ENCODE assay signal across 1 cellular context in the genomic region with DNA sequence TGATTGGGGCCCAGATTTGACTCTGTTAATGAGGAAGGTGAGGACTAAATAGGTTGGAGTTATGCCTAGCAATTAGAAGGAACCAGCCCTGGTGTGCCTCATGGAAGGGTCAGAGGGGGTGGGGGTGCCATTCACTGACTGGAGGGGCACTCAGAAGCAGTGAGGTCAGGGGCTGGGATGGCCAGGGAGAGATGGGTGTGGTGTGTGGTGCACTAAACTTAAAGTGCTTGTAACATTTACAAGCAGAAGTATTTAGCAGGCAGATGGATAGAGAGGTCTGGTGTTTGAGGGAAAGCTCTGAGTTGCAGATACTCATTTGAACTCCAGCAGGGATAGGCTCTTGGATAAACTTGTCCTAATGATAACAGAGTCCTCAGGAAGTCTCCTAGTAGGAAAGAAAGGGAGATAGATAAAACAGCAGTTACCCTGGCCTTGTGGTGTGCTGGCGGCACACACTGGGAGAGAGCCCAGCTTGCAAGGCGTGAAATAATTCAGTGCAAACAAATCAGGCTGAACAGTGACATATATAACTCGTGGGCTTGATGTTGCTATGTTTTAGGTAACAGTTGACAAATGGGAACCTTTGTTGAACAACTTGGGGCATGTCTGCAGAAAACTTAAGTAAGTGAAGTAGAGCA.
TF ChIP-seq lines count a peak whose summit lies in the region.

No MANE protein-coding gene starts in this region.

TF ChIP-seq in IMR-90, 13 proteins besides CTCF, POLR2A, EP300 and RAD21:
- TF ChIP-seq RFX5 (IDR thresholded peaks at IDR 0.05; ENCODE audit: low read depth, low read length) (no peak), BHLHE40 (IDR thresholded peaks at IDR 0.05; ENCODE audit: low read depth, low read length) (no peak), MAFK (IDR thresholded peaks at IDR 0.05; ENCODE audit: low read depth, low read length) (no peak), MXI1 (IDR thresholded peaks at IDR 0.05; ENCODE audit: borderline replicate concordance, low read depth, low read length) (no peak), RCOR1 (IDR thresholded peaks at IDR 0.05; ENCODE audit: insufficient replicate concordance, low read length) (no peak), CEBPB (IDR thresholded peaks at IDR 0.05; ENCODE audit: low read depth, low read length) (no peak), MAZ (IDR thresholded peaks at IDR 0.05; ENCODE audit: borderline replicate concordance, low read depth, low read length) (no peak), SMC3 (IDR thresholded peaks at IDR 0.05; ENCODE audit: low read depth, low read length) (no peak), NFE2L2 (IDR thresholded peaks at IDR 0.05; ENCODE audit: low read depth, low read length) (no peak), CHD1 (IDR thresholded peaks at IDR 0.05; ENCODE audit: low read depth, low read length) (no peak), FOS (IDR thresholded peaks at IDR 0.05; ENCODE audit: low read depth, low read length) (no peak)
- TF ChIP-seq, protein P1, sequence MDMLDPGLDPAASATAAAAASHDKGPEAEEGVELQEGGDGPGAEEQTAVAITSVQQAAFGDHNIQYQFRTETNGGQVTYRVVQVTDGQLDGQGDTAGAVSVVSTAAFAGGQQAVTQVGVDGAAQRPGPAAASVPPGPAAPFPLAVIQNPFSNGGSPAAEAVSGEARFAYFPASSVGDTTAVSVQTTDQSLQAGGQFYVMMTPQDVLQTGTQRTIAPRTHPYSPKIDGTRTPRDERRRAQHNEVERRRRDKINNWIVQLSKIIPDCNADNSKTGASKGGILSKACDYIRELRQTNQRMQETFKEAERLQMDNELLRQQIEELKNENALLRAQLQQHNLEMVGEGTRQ (IDR thresholded peaks at IDR 0.05; ENCODE audit: low read depth, low read length): no peak
- TF ChIP-seq, protein P2, sequence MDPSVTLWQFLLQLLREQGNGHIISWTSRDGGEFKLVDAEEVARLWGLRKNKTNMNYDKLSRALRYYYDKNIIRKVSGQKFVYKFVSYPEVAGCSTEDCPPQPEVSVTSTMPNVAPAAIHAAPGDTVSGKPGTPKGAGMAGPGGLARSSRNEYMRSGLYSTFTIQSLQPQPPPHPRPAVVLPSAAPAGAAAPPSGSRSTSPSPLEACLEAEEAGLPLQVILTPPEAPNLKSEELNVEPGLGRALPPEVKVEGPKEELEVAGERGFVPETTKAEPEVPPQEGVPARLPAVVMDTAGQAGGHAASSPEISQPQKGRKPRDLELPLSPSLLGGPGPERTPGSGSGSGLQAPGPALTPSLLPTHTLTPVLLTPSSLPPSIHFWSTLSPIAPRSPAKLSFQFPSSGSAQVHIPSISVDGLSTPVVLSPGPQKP (IDR thresholded peaks at IDR 0.05; ENCODE audit: borderline replicate concordance, low read depth, low read length): no peak
